In the genomic region with DNA sequence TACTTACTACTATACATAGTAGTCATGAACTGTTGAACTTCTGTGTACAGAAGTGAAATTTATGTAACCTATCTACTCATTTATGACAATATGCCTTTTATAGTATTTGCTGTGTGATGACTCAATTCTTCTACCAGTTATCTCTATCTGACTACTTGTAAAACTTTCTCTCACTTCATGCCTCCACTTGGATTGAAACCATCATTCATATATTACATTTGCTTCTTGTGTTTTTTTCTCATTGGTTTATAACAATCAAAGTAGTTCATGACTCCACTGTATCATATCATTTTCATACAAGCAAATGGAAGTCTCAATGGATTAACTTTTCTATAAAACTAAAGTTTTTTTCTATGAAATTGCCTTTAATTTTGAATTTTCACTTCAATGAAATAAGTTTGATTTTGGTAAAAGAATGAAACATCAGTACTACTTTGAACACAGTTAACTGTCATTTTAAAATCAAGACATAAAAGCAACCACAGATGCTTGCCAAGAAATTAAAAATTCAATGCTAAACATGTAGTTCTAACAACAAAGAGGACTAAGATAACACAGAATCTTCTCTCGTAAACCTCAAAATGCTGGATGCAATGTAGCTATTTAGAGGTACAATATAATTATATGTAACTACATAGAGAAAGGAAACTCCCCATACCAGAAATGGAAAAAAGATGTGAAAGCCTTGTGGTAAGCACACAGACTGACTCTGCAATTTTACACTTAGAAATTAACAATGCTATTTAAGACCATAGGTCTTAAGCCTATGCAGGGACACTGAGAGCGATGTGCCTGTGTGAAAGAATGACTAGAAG, we compare ENCODE assay signal across 8 cellular contexts. TPM values are rescaled to one million over a fixed set of nuclear protein-coding genes. Genes with fewer than 3 reads are reported as not detected.
DNase-seq lines count a peak whose midpoint lies in the region; ATAC-seq lines count a peak whose summit lies in the region.

No MANE protein-coding gene starts in this region.

- no peaks in the 10 kb centered on the region for H3K9me3 Mint-ChIP-seq in activated CD4-positive, alpha-beta T cell treated with anti-CD3 and anti-CD28 coated beads for 36 hours (ENCODE audit: low read depth)
- H3K9me3 Mint-ChIP-seq in activated CD4-positive, alpha-beta T cell treated with anti-CD3 and anti-CD28 coated beads, Interleukin-2, amount 10 ng/mL, durations not matched to agents 7 days and 5 days: peaks cover 2% of the 10 kb centered on the region
- H3K9me3 Mint-ChIP-seq in stimulated activated memory B cell treated with anti-CD40 and anti-IgM and Interleukin-4, amounts not matched to agents 10 μg/mL and 1 μg/mL and 100 μg/mL, for 72 hours: no peaks in the 10 kb centered on the region

- CTCF ChIA-PET in activated CD4-positive, alpha-beta T cell treated with anti-CD3 and anti-CD28 coated beads for 36 hours (lab: Charles Lee): interaction anchor here (1.3 kb wide), 1 partner anchor 11 kb away, joined by 5 read pairs; no protein-coding TSS in a partner anchor
- CTCF ChIA-PET in activated CD4-positive, alpha-beta T cell treated with anti-CD3 and anti-CD28 coated beads, Interleukin-2, amount 10 ng/mL, durations not matched to agents 7 days and 5 days (lab: Charles Lee): interaction anchor here (1.7 kb wide), 1 partner anchor 24 kb away, joined by 8 read pairs; no protein-coding TSS in a partner anchor

- peaks cover 28% of the 10 kb centered on the region for H3K27me3 Mint-ChIP-seq in activated CD4-positive, alpha-beta T cell treated with anti-CD3 and anti-CD28 coated beads for 36 hours
- H3K27me3 Mint-ChIP-seq in activated CD4-positive, alpha-beta T cell treated with anti-CD3 and anti-CD28 coated beads, Interleukin-2, amount 10 ng/mL, durations not matched to agents 7 days and 5 days: peaks cover 28% of the 10 kb centered on the region
- peaks cover 55% of the 10 kb centered on the region for H3K27me3 Mint-ChIP-seq in stimulated activated memory B cell treated with anti-CD40 and anti-IgM and Interleukin-4, amounts not matched to agents 10 μg/mL and 1 μg/mL and 100 μg/mL, for 72 hours

- peak; percentile 89 for ATAC-seq in activated CD4-positive, alpha-beta T cell treated with anti-CD3 and anti-CD28 coated beads for 36 hours
- peak; percentile 89 for ATAC-seq in HG02623 (IDR thresholded peaks at IDR 0.05; ENCODE audit: unreplicated experiment)
- peak; percentile 58 for ATAC-seq in stimulated activated memory B cell treated with anti-CD40 and anti-IgM and Interleukin-4, amounts not matched to agents 10 μg/mL and 1 μg/mL and 100 μg/mL, for 72 hours

- peaks cover 23% of the 10 kb centered on the region for H3K4me1 Mint-ChIP-seq in activated CD4-positive, alpha-beta T cell treated with anti-CD3 and anti-CD28 coated beads for 36 hours
- peaks cover 2% of the 10 kb centered on the region for H3K4me1 Mint-ChIP-seq in activated CD4-positive, alpha-beta T cell treated with anti-CD3 and anti-CD28 coated beads, Interleukin-2, amount 10 ng/mL, durations not matched to agents 7 days and 5 days
- H3K4me1 Mint-ChIP-seq in stimulated activated memory B cell treated with anti-CD40 and anti-IgM and Interleukin-4, amounts not matched to agents 10 μg/mL and 1 μg/mL and 100 μg/mL, for 72 hours: no peaks in the 10 kb centered on the region

- no peak for DNase-seq in activated CD4-positive, alpha-beta T cell treated with anti-CD3 and anti-CD28 coated beads for 36 hours
- no peak for DNase-seq in activated CD4-positive, alpha-beta T cell treated with anti-CD3 and anti-CD28 coated beads, Interleukin-2, amount 10 ng/mL, durations not matched to agents 7 days and 5 days
- DNase-seq in LHCN-M2 (ENCODE audit: low read depth) (peak; percentile 49), SHP77 treated with DMSO at 0.1 percent for 48 hours (lab: John Stamatoyannopoulos, UW) (no peak), GDM1 (lab: John Stamatoyannopoulos, UW) (no peak), NCI-H82 treated with DMSO at 0.1 percent for 48 hours (lab: John Stamatoyannopoulos, UW; ENCODE audit: unreplicated experiment) (no peak)

- H3K27ac Mint-ChIP-seq in activated CD4-positive, alpha-beta T cell treated with anti-CD3 and anti-CD28 coated beads for 36 hours: no peak overlapping the region
- H3K27ac Mint-ChIP-seq in activated CD4-positive, alpha-beta T cell treated with anti-CD3 and anti-CD28 coated beads, Interleukin-2, amount 10 ng/mL, durations not matched to agents 7 days and 5 days: no peak overlapping the region
- H3K27ac Mint-ChIP-seq in stimulated activated memory B cell treated with anti-CD40 and anti-IgM and Interleukin-4, amounts not matched to agents 10 μg/mL and 1 μg/mL and 100 μg/mL, for 72 hours: no peak overlapping the region

- H3K4me3 Mint-ChIP-seq in activated CD4-positive, alpha-beta T cell treated with anti-CD3 and anti-CD28 coated beads for 36 hours: no peak overlapping the region
- H3K4me3 Mint-ChIP-seq in activated CD4-positive, alpha-beta T cell treated with anti-CD3 and anti-CD28 coated beads, Interleukin-2, amount 10 ng/mL, durations not matched to agents 7 days and 5 days: no peak overlapping the region
- H3K4me3 Mint-ChIP-seq in stimulated activated memory B cell treated with anti-CD40 and anti-IgM and Interleukin-4, amounts not matched to agents 10 μg/mL and 1 μg/mL and 100 μg/mL, for 72 hours: no peak overlapping the region

- POLR2A ChIA-PET in activated CD4-positive, alpha-beta T cell treated with anti-CD3 and anti-CD28 coated beads for 36 hours (lab: Charles Lee): no interaction called here
- POLR2A ChIA-PET in activated CD4-positive, alpha-beta T cell treated with anti-CD3 and anti-CD28 coated beads, Interleukin-2, amount 10 ng/mL, durations not matched to agents 7 days and 5 days (lab: Charles Lee): no interaction called here

- H3K36me3 Mint-ChIP-seq in activated CD4-positive, alpha-beta T cell treated with anti-CD3 and anti-CD28 coated beads for 36 hours (ENCODE audit: low read depth): no peaks in the 10 kb centered on the region
- H3K36me3 Mint-ChIP-seq in activated CD4-positive, alpha-beta T cell treated with anti-CD3 and anti-CD28 coated beads, Interleukin-2, amount 10 ng/mL, durations not matched to agents 7 days and 5 days (ENCODE audit: low read depth): no peaks in the 10 kb centered on the region
- no peaks in the 10 kb centered on the region for H3K36me3 Mint-ChIP-seq in stimulated activated memory B cell treated with anti-CD40 and anti-IgM and Interleukin-4, amounts not matched to agents 10 μg/mL and 1 μg/mL and 100 μg/mL, for 72 hours

- intact Hi-C loops in activated CD4-positive, alpha-beta T cell treated with anti-CD3 and anti-CD28 coated beads for 36 hours (cut with DNase I, micrococcal nuclease): loop anchor here (1.0 to 2.0 kb wide), 9 partner anchors 28 to 422 kb away; partner anchors contain the start of genes ATM (in 2 of the 2), DDX10 (in 1 of the 2), EXPH5 (in 1 of the 2) and NPAT (in 1 of the 2)

RNA-seq across cellular contexts. Expression of gene EXPH5, which starts 27.6 kb away (rescaled TPM):
- 1 to 10 TPM; 2.0 to 2.4 TPM for total RNA-seq in activated CD4-positive, alpha-beta T cell treated with anti-CD3 and anti-CD28 coated beads for 36 hours
- total RNA-seq in activated CD4-positive, alpha-beta T cell treated with anti-CD3 and anti-CD28 coated beads, Interleukin-2, amount 10 ng/mL, durations not matched to agents 7 days and 5 days: 1 to 10 TPM; 2.0 to 3.3 TPM
- total RNA-seq in LHCN-M2 (2014; rRNA removed): 5.2 and 5.5 TPM in 2 replicates
- 1.2 TPM for polyA plus RNA-seq in LHCN-M2 (2012)

RNA-seq across cellular contexts. Expression of gene DDX10, which starts 43.7 kb away (rescaled TPM):
- 10 to 100 TPM; 45.8 to 50.9 TPM for total RNA-seq in activated CD4-positive, alpha-beta T cell treated with anti-CD3 and anti-CD28 coated beads for 36 hours
- 10 to 100 TPM; 27.4 to 28.0 TPM for total RNA-seq in activated CD4-positive, alpha-beta T cell treated with anti-CD3 and anti-CD28 coated beads, Interleukin-2, amount 10 ng/mL, durations not matched to agents 7 days and 5 days
- 27.8 and 28.5 TPM in 2 replicates for total RNA-seq in LHCN-M2 (2014; rRNA removed)
- polyA plus RNA-seq in LHCN-M2 (2012): 10.5 TPM
